ENCODE assay signal across 21 cellular contexts in the genomic region with DNA sequence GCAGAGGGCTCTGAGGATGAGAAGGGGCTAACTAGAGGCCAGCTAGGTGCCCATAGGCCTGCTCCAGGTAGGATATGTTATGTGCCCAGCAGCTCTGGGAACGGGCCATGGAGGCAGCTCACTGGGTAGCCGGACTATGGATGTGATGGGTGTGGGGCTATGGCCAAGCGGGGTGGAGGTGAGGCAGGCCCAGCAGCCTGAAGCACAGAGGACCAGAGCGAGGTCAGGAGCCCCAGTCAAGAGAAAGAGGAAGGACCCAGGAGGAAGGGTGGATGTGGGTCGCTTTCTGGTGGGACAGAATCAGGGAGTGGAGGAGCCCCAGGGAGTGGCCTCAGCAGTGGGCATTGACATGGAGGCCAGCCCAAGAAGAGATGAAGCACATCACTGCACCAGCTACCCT.
DNase-seq lines count a peak whose midpoint lies in the region; ATAC-seq and TF ChIP-seq lines count a peak whose summit lies in the region.
"Had no signal": no experiment of that assay in that cellular context is flagged by ENCODE, and none has a peak within 500 bp of the region (broad histone marks: within the 10 kb centered on the region; RNA-seq: fewer than 3 reads in every experiment).

No MANE protein-coding gene starts in this region.

- H3K4me2 ChIP-seq in osteoblast (ENCODE audit: insufficient read depth, low read length), result no peak overlapping the region
- H3K4me2 ChIP-seq: GM23338 had no signal

- intact Hi-C loops in activated CD8-positive, alpha-beta T cell treated with anti-CD3 and anti-CD28 coated beads for 36 hours (cut with micrococcal nuclease), result no loop called here
- intact Hi-C loops in CD8-positive, alpha-beta T cell (cut with DNase I, micrococcal nuclease), result loop anchor here (5.0 to 10.0 kb wide), 2 partner anchors 34 to 147 kb away; no protein-coding TSS in a partner anchor

- H3K4me1 ChIP-seq in osteoblast (ENCODE audit: insufficient read depth, low read length), result no peaks in the 10 kb centered on the region
- H3K4me1 ChIP-seq in CD8-positive, alpha-beta T cell (ENCODE audit: insufficient read depth, low read length), result peaks cover 14% of the 10 kb centered on the region
- no peaks in the 10 kb centered on the region for H3K4me1 ChIP-seq in endodermal cell (ENCODE audit: control insufficient read depth, insufficient read depth, low read length)
- H3K4me1 ChIP-seq: Caco-2, HAP-1 had no signal

- peaks cover 18% of the 10 kb centered on the region for H3K4me1 Mint-ChIP-seq in activated CD8-positive, alpha-beta T cell treated with anti-CD3 and anti-CD28 coated beads, Interleukin-2, amount 10 ng/mL, durations not matched to agents 7 days and 5 days (ENCODE audit: low read depth)
- peaks cover 6% of the 10 kb centered on the region for H3K4me1 Mint-ChIP-seq in activated CD8-positive, alpha-beta T cell treated with anti-CD3 and anti-CD28 coated beads for 36 hours (ENCODE audit: low read depth)
- H3K4me1 Mint-ChIP-seq in nephron progenitor cell (peaks cover 46% of the 10 kb centered on the region), endodermal cell (no peaks in the 10 kb centered on the region)
- H3K4me1 Mint-ChIP-seq in CD8-positive, alpha-beta T cell (ENCODE audit: low read depth), result peaks cover 17% of the 10 kb centered on the region
- H3K4me1 Mint-ChIP-seq: B cell had no signal

- H4K20me1 ChIP-seq in osteoblast (ENCODE audit: insufficient read depth, low read length), result no peaks in the 10 kb centered on the region

- WGBS in endodermal cell (ENCODE audit: insufficient coverage in 1 of 2, insufficient read length in 1 of 2), 2 experiments, result 91 to 94% methylated on average over 2 to 5 of the region's 5 CpGs

- no peak overlapping the region for H3K9ac ChIP-seq in endodermal cell (ENCODE audit: extremely low read depth, low read length, poor library complexity, severe bottlenecking)

- POLR2A ChIA-PET in activated CD8-positive, alpha-beta T cell treated with anti-CD3 and anti-CD28 coated beads, Interleukin-2, amount 10 ng/mL, durations not matched to agents 7 days and 5 days (lab: Charles Lee), result interaction anchor here (1.1 kb wide), 1 partner anchor 17 kb away, joined by 4 read pairs; no protein-coding TSS in a partner anchor
- POLR2A ChIA-PET in activated CD8-positive, alpha-beta T cell treated with anti-CD3 and anti-CD28 coated beads for 36 hours (lab: Charles Lee), result interaction anchor here (0.6 to 1.3 kb wide), 2 partner anchors 11 to 1117 kb away, joined by 3 to 4 read pairs; no protein-coding TSS in a partner anchor
- POLR2A ChIA-PET in CD8-positive, alpha-beta T cell (lab: Charles Lee), result no interaction called here

- no peak overlapping the region for H2AFZ ChIP-seq in osteoblast (ENCODE audit: low read length)
- H2AFZ ChIP-seq: GM23338 had no signal

- H3K4me3 ChIP-seq in osteoblast (ENCODE audit: insufficient read depth, low read length), result no peak overlapping the region
- H3K4me3 ChIP-seq in CD8-positive, alpha-beta T cell (ENCODE audit: low read depth, low read length), result no peak overlapping the region
- H3K4me3 ChIP-seq in endodermal cell (ENCODE audit: low read length), result no peak overlapping the region
- H3K4me3 ChIP-seq: GM12878, GM23338, HAP-1 had no signal

- H3K27me3 ChIP-seq in osteoblast (ENCODE audit: insufficient read depth, low read length), result peaks cover 12% of the 10 kb centered on the region
- no peaks in the 10 kb centered on the region for H3K27me3 ChIP-seq in CD8-positive, alpha-beta T cell (ENCODE audit: insufficient read depth, low read length)
- no peaks in the 10 kb centered on the region for H3K27me3 ChIP-seq in endodermal cell (ENCODE audit: control insufficient read depth, insufficient read depth, low read length, poor library complexity, severe bottlenecking)

- H3K36me3 ChIP-seq in osteoblast (ENCODE audit: insufficient read depth, low read length) (no peaks in the 10 kb centered on the region), endodermal cell (ENCODE audit: control insufficient read depth, insufficient read depth, low read length) (no peaks in the 10 kb centered on the region)
- no peaks in the 10 kb centered on the region for H3K36me3 ChIP-seq in CD8-positive, alpha-beta T cell (ENCODE audit: insufficient read depth, low read length)
- H3K36me3 ChIP-seq: HAP-1 had no signal

- no peaks in the 10 kb centered on the region for H3K27me3 Mint-ChIP-seq in activated CD8-positive, alpha-beta T cell treated with anti-CD3 and anti-CD28 coated beads, Interleukin-2, amount 10 ng/mL, durations not matched to agents 7 days and 5 days (ENCODE audit: low read depth)
- no peaks in the 10 kb centered on the region for H3K27me3 Mint-ChIP-seq in activated CD8-positive, alpha-beta T cell treated with anti-CD3 and anti-CD28 coated beads for 36 hours
- H3K27me3 Mint-ChIP-seq in nephron progenitor cell (ENCODE audit: low read depth, poor library complexity), result peaks cover 3% of the 10 kb centered on the region
- H3K27me3 Mint-ChIP-seq in CD8-positive, alpha-beta T cell (ENCODE audit: low read depth), result no peaks in the 10 kb centered on the region
- peaks cover 7% of the 10 kb centered on the region for H3K27me3 Mint-ChIP-seq in endodermal cell (ENCODE audit: insufficient read depth)
- H3K27me3 Mint-ChIP-seq: CD4-positive, alpha-beta memory T cell had no signal

- H3K27ac ChIP-seq in osteoblast (ENCODE audit: low read depth, low read length), result no peak overlapping the region
- H3K27ac ChIP-seq in CD8-positive, alpha-beta T cell (ENCODE audit: low read depth, low read length), result no peak overlapping the region
- no peak overlapping the region for H3K27ac ChIP-seq in endodermal cell (ENCODE audit: low read depth, low read length)
- H3K27ac ChIP-seq: 22Rv1 had no signal

- H3K27ac Mint-ChIP-seq in activated CD8-positive, alpha-beta T cell treated with anti-CD3 and anti-CD28 coated beads, Interleukin-2, amount 10 ng/mL, durations not matched to agents 7 days and 5 days, result peak overlapping the region; percentile 32
- H3K27ac Mint-ChIP-seq in activated CD8-positive, alpha-beta T cell treated with anti-CD3 and anti-CD28 coated beads for 36 hours, result no peak overlapping the region
- H3K27ac Mint-ChIP-seq in nephron progenitor cell (peak overlapping the region; percentile 49), endodermal cell (no peak overlapping the region)
- no peak overlapping the region for H3K27ac Mint-ChIP-seq in CD8-positive, alpha-beta T cell
- H3K27ac Mint-ChIP-seq: B cell, GM23338, HFFc6 had no signal

- H3K9me3 Mint-ChIP-seq in activated CD8-positive, alpha-beta T cell treated with anti-CD3 and anti-CD28 coated beads, Interleukin-2, amount 10 ng/mL, durations not matched to agents 7 days and 5 days (ENCODE audit: insufficient read depth), result no peaks in the 10 kb centered on the region
- no peaks in the 10 kb centered on the region for H3K9me3 Mint-ChIP-seq in activated CD8-positive, alpha-beta T cell treated with anti-CD3 and anti-CD28 coated beads for 36 hours
- H3K9me3 Mint-ChIP-seq in nephron progenitor cell (no peaks in the 10 kb centered on the region), endodermal cell (peaks cover 7% of the 10 kb centered on the region)
- no peaks in the 10 kb centered on the region for H3K9me3 Mint-ChIP-seq in CD8-positive, alpha-beta T cell
- H3K9me3 Mint-ChIP-seq: CD4-positive, alpha-beta memory T cell; HFFc6 had no signal

- DNase-seq in activated CD8-positive, alpha-beta T cell treated with anti-CD3 and anti-CD28 coated beads, Interleukin-2, amount 10 ng/mL, durations not matched to agents 7 days and 5 days, result no peak
- no peak for DNase-seq in activated CD8-positive, alpha-beta T cell treated with anti-CD3 and anti-CD28 coated beads for 36 hours
- no peak for DNase-seq in nephron progenitor cell
- DNase-seq in osteoblast (ENCODE audit: insufficient read length, low spot score, missing footprints), result peak; percentile 79
- DNase-seq in CD8-positive, alpha-beta T cell, result no peak
- DNase-seq in endodermal cell, result no peak
- DNase-seq: C1 segment of cervical spinal cord, Caco-2, DMS153, DMS79, EL, GDM1, HFFc6 had no signal

- H3K9me3 ChIP-seq in osteoblast (ENCODE audit: low read depth, low read length) (no peaks in the 10 kb centered on the region), endodermal cell (ENCODE audit: control insufficient read depth, low read length) (peaks cover 2% of the 10 kb centered on the region)
- no peaks in the 10 kb centered on the region for H3K9me3 ChIP-seq in CD8-positive, alpha-beta T cell (ENCODE audit: low read length)
- H3K9me3 ChIP-seq: Caco-2, HAP-1 had no signal

- TF ChIP-seq CTCF in activated CD8-positive, alpha-beta T cell treated with anti-CD3 and anti-CD28 coated beads for 36 hours (IDR thresholded peaks at IDR 0.05), result no peak
- no peak for TF ChIP-seq CTCF in nephron progenitor cell (IDR thresholded peaks at IDR 0.05)
- TF ChIP-seq CTCF in osteoblast (IDR thresholded peaks at IDR 0.05; ENCODE audit: extremely low read depth, low read depth, low read length), result no peak
- no peak for TF ChIP-seq CTCF in CD8-positive, alpha-beta T cell (IDR thresholded peaks at IDR 0.05)
- no peak for TF ChIP-seq CTCF in endodermal cell (conservative IDR thresholded peaks at IDR 0.05)

- CTCF ChIA-PET in activated CD8-positive, alpha-beta T cell treated with anti-CD3 and anti-CD28 coated beads, Interleukin-2, amount 10 ng/mL, durations not matched to agents 7 days and 5 days (lab: Charles Lee), result no interaction called here
- CTCF ChIA-PET in activated CD8-positive, alpha-beta T cell treated with anti-CD3 and anti-CD28 coated beads for 36 hours (lab: Charles Lee), result no interaction called here
- CTCF ChIA-PET in CD8-positive, alpha-beta T cell (lab: Charles Lee), result no interaction called here

- H3K36me3 Mint-ChIP-seq in activated CD8-positive, alpha-beta T cell treated with anti-CD3 and anti-CD28 coated beads, Interleukin-2, amount 10 ng/mL, durations not matched to agents 7 days and 5 days (ENCODE audit: low read depth), result no peaks in the 10 kb centered on the region
- H3K36me3 Mint-ChIP-seq in activated CD8-positive, alpha-beta T cell treated with anti-CD3 and anti-CD28 coated beads for 36 hours (ENCODE audit: low read depth), result no peaks in the 10 kb centered on the region
- H3K36me3 Mint-ChIP-seq in nephron progenitor cell (ENCODE audit: low read depth) (no peaks in the 10 kb centered on the region), endodermal cell (ENCODE audit: low read depth) (no peaks in the 10 kb centered on the region)
- no peaks in the 10 kb centered on the region for H3K36me3 Mint-ChIP-seq in CD8-positive, alpha-beta T cell
- H3K36me3 Mint-ChIP-seq: CD4-positive, alpha-beta memory T cell had no signal

- no peaks in the 10 kb centered on the region for H3K79me2 ChIP-seq in osteoblast (ENCODE audit: insufficient read depth, low read length)

- no peak for ATAC-seq in activated CD8-positive, alpha-beta T cell treated with anti-CD3 and anti-CD28 coated beads, Interleukin-2, amount 10 ng/mL, durations not matched to agents 7 days and 5 days
- no peak for ATAC-seq in activated CD8-positive, alpha-beta T cell treated with anti-CD3 and anti-CD28 coated beads for 36 hours
- ATAC-seq in HG03342 (IDR thresholded peaks at IDR 0.05; ENCODE audit: unreplicated experiment) (no peak), HG02884 (IDR thresholded peaks at IDR 0.05; ENCODE audit: unreplicated experiment) (no peak)
- no peak for ATAC-seq in CD8-positive, alpha-beta T cell
- ATAC-seq: GM12878, GM23338 had no signal

- no peak overlapping the region for H3K4me3 Mint-ChIP-seq in activated CD8-positive, alpha-beta T cell treated with anti-CD3 and anti-CD28 coated beads, Interleukin-2, amount 10 ng/mL, durations not matched to agents 7 days and 5 days
- no peak overlapping the region for H3K4me3 Mint-ChIP-seq in activated CD8-positive, alpha-beta T cell treated with anti-CD3 and anti-CD28 coated beads for 36 hours
- H3K4me3 Mint-ChIP-seq in nephron progenitor cell, result no peak overlapping the region
- no peak overlapping the region for H3K4me3 Mint-ChIP-seq in CD8-positive, alpha-beta T cell
- H3K4me3 Mint-ChIP-seq in endodermal cell, result no peak overlapping the region
- H3K4me3 Mint-ChIP-seq: B cell, GM23338, HFFc6 had no signal

Comparison
In these comparisons a context has a peak if more than half of its experiments do, and no peak if none do; other contexts are left out.
1. H3K27ac Mint-ChIP-seq: peak in activated CD8-positive, alpha-beta T cell treated with anti-CD3 and anti-CD28 coated beads, Interleukin-2, amount 10 ng/mL, durations not matched to agents 7 days and 5 days (single experiment) and nephron progenitor cell (single experiment); none in activated CD8-positive, alpha-beta T cell treated with anti-CD3 and anti-CD28 coated beads for 36 hours (single experiment), CD8-positive, alpha-beta T cell (single experiment) and endodermal cell (single experiment).